In the genomic region with DNA sequence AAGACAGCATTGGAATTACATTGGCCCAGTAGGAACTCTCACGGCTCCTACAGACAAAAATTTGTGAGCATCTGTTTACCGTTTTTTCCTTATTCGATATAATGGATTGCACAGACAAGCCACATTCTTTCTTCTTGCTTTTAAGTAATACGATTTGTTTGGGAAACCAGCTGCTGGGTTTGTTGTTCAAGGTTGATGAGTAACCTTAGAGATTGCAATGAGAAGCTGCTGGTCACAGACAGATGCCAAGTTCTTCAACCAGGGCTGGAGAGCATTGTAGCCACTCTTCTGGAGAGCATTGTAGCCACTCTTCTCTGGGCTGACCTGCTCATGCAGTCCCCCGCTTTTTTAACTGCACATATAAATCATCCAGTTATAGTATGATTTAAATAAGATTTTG, we compare ENCODE assay signal across 9 cellular contexts. TPM values are rescaled to one million over a fixed set of nuclear protein-coding genes. Genes with fewer than 3 reads are reported as not detected.
A peak's percentile ranks its signal among the peaks of the same experiment; 100 is the strongest.
DNase-seq lines count a peak whose midpoint lies in the region; ATAC-seq and TF ChIP-seq lines count a peak whose summit lies in the region.
"Had no signal": no experiment of that assay in that cellular context is flagged by ENCODE, and none has a peak within 500 bp of the region (broad histone marks: within the 10 kb centered on the region; RNA-seq: fewer than 3 reads in every experiment).

No MANE protein-coding gene starts in this region.

- H2BK5ac ChIP-seq in H9 (ENCODE audit: insufficient read length, low read length) (no peak overlapping the region), mesendoderm (ENCODE audit: low read length) (no peak overlapping the region)

- no peak overlapping the region for H2BK20ac ChIP-seq in H9 (ENCODE audit: low read depth, low read length, poor library complexity, severe bottlenecking)

- WGBS in H9 (ENCODE audit: extremely low coverage, insufficient read length, low lambda C conversion rate): no CpG with 5 or more reads among the region's 5 CpGs
- WGBS in mesendoderm (ENCODE audit: extremely low coverage, insufficient coverage, low lambda C conversion rate): no CpG with 5 or more reads among the region's 5 CpGs

- H3K4me2 ChIP-seq in H9 (ENCODE audit: insufficient read depth, insufficient read length, low read length) (no peak overlapping the region), mesendoderm (ENCODE audit: low read length) (no peak overlapping the region)

- H2AK5ac ChIP-seq in H9 (ENCODE audit: insufficient read length, low read length) (no peak overlapping the region), mesendoderm (ENCODE audit: low read length) (no peak overlapping the region)

- no peak overlapping the region for H3K18ac ChIP-seq in H9 (ENCODE audit: insufficient read length, low read depth, low read length)
- no peak overlapping the region for H3K18ac ChIP-seq in mesendoderm (ENCODE audit: low read length)

- peaks cover 40% of the 10 kb centered on the region for H3K27me3 Mint-ChIP-seq in H9 (ENCODE audit: low read depth)

- H3K23ac ChIP-seq in H9 (ENCODE audit: insufficient read length, low read depth, low read length) (no peak overlapping the region), mesendoderm (ENCODE audit: low read length) (no peak overlapping the region)

- no peak overlapping the region for H3K56ac ChIP-seq in H9 (ENCODE audit: insufficient read length, low read depth, low read length)
- no peak overlapping the region for H3K56ac ChIP-seq in mesendoderm (ENCODE audit: low read length)

- no peak overlapping the region for H3K27ac ChIP-seq in H9 (ENCODE audit: insufficient read length, low read depth, low read length)
- H3K27ac ChIP-seq in mesendoderm (ENCODE audit: low read depth, low read length): no peak overlapping the region
- H3K27ac ChIP-seq in upper lobe of right lung: no peak overlapping the region

- H4K91ac ChIP-seq in H9 (ENCODE audit: insufficient read length, low read depth, low read length): no peak overlapping the region

- TF ChIP-seq CTCF in H9 (conservative IDR thresholded peaks at IDR 0.05): no peak
- TF ChIP-seq CTCF in cardiac fibroblast (IDR thresholded peaks at IDR 0.05; ENCODE audit: low read depth, low read length): no peak
- TF ChIP-seq CTCF in upper lobe of right lung (IDR thresholded peaks at IDR 0.05): no peak

- peaks cover 13 to 14% of the 10 kb centered on the region in 2 experiments; a peak in 3 of 4 replicates for H3K4me1 Mint-ChIP-seq in H9

- H4K5ac ChIP-seq in H9 (ENCODE audit: insufficient read length, low read depth, low read length): no peak overlapping the region
- H4K5ac ChIP-seq in mesendoderm (ENCODE audit: low read length): no peak overlapping the region

- no peaks in the 10 kb centered on the region for H3K9me3 Mint-ChIP-seq in H9

- H3K79me2 ChIP-seq in H9 (ENCODE audit: insufficient read depth, low read length) (peaks cover 3% of the 10 kb centered on the region; the same call in 1 of the 2 replicates), mesendoderm (ENCODE audit: control insufficient read depth, insufficient read depth, low read length) (peaks cover 12% of the 10 kb centered on the region)

- H3K14ac ChIP-seq in H9 (ENCODE audit: insufficient read depth, low read length): no peak overlapping the region

- H3K4me3 ChIP-seq in cardiac fibroblast (replicated peaks in 1 of 2; ENCODE audit: low read depth in 2 of 2, low read length in 2 of 2) (no peak overlapping the region), mesendoderm (ENCODE audit: low read length) (no peak overlapping the region), upper lobe of right lung (no peak overlapping the region)

- H3K79me1 ChIP-seq in H9 (ENCODE audit: insufficient read depth, low read depth, low read length, poor library complexity, severe bottlenecking) (no peaks in the 10 kb centered on the region), mesendoderm (ENCODE audit: low read length) (peaks cover 4% of the 10 kb centered on the region)

- DNase-seq in AG08396 (ENCODE audit: low spot score) (peak; percentile 74), H9 (no peak), cardiac fibroblast (ENCODE audit: low read depth in 2 of 2) (peak; percentile 72 to 89), mesendoderm (peak; percentile 11), upper lobe of right lung (no peak), DMS153 treated with DMSO at 0.1 percent for 48 hours (lab: John Stamatoyannopoulos, UW; ENCODE audit: unreplicated experiment) (no peak), T1000 (lab: John Stamatoyannopoulos, UW) (no peak)
- DNase-seq: PC-9 had no signal

- H3K4ac ChIP-seq in H9 (ENCODE audit: low read depth, low read length): no peak overlapping the region
- no peak overlapping the region for H3K4ac ChIP-seq in mesendoderm (ENCODE audit: low read depth, low read length)

- H3K27ac Mint-ChIP-seq in H9: no peak overlapping the region

- no peak overlapping the region for H3T11ph ChIP-seq in H9 (ENCODE audit: low read length)

- H3K4me1 ChIP-seq in H9 (ENCODE audit: insufficient read depth, low read length): no peaks in the 10 kb centered on the region
- H3K4me1 ChIP-seq in mesendoderm (ENCODE audit: control insufficient read depth, low read depth, low read length): peaks cover 4% of the 10 kb centered on the region
- peaks cover 12% of the 10 kb centered on the region for H3K4me1 ChIP-seq in upper lobe of right lung

- H3K4me3 Mint-ChIP-seq in H9: peak overlapping the region; percentile 78 to 86; a peak in 2 of 5 replicates

- H3K27me3 ChIP-seq in H9 (ENCODE audit: insufficient read depth, low read length) (no peaks in the 10 kb centered on the region), mesendoderm (ENCODE audit: insufficient read depth, low read length, poor library complexity) (no peaks in the 10 kb centered on the region), upper lobe of right lung (no peaks in the 10 kb centered on the region)

- H3K9ac ChIP-seq in H9 (ENCODE audit: extremely low read depth, insufficient read length, low read length): peak overlapping the region; percentile 11
- H3K9ac ChIP-seq in mesendoderm (ENCODE audit: low read length): no peak overlapping the region

- H2AFZ ChIP-seq in H9 (ENCODE audit: low read length): no peak overlapping the region

- H3K9me3 ChIP-seq in H9 (ENCODE audit: control insufficient read depth, low read depth, low read length) (no peaks in the 10 kb centered on the region), upper lobe of right lung (no peaks in the 10 kb centered on the region)

- H4K8ac ChIP-seq in H9 (replicated peaks; ENCODE audit: insufficient read length, low read depth, low read length) (no peak overlapping the region), mesendoderm (ENCODE audit: low read depth, low read length) (no peak overlapping the region)

- H2BK120ac ChIP-seq in H9 (ENCODE audit: low read depth, low read length, poor library complexity, severe bottlenecking) (no peak overlapping the region), mesendoderm (ENCODE audit: low read depth, low read length) (no peak overlapping the region)

- ATAC-seq in upper lobe of right lung (no peak), GM21526 (IDR thresholded peaks at IDR 0.05; ENCODE audit: low FRiP score, unreplicated experiment) (no peak)

- intact Hi-C loops in upper lobe of right lung (cut with DNase I): no loop called here

- peaks cover 1% of the 10 kb centered on the region for H3K36me3 ChIP-seq in mesendoderm (ENCODE audit: control insufficient read depth, insufficient read depth, low read length)
- no peaks in the 10 kb centered on the region for H3K36me3 ChIP-seq in upper lobe of right lung

- H3K23me2 ChIP-seq in H9 (ENCODE audit: insufficient read length, low read depth, low read length, poor library complexity, severe bottlenecking): peaks cover 10% of the 10 kb centered on the region

- H2BK15ac ChIP-seq in H9 (ENCODE audit: low read depth, low read length) (no peak overlapping the region), mesendoderm (replicated peaks; ENCODE audit: low read depth) (no peak overlapping the region)

- H2BK12ac ChIP-seq in H9 (ENCODE audit: insufficient read length, low read depth, low read length): no peak overlapping the region

- no peaks in the 10 kb centered on the region for H4K20me1 ChIP-seq in H9 (ENCODE audit: control insufficient read depth, insufficient read depth, insufficient read length)

- H3K36me3 Mint-ChIP-seq in H9 (ENCODE audit: insufficient read depth in 1 of 3, low read depth in 3 of 3): peaks cover 5 to 8% (median 6%) of the 10 kb centered on the region in 3 experiments; a peak in 4 of 7 replicates

RNA-seq across cellular contexts. Expression of a gene that starts 1.4 kb away (rescaled TPM):
- total RNA-seq in H9 (2021): 55.2 and 55.5 TPM in 2 replicates
- 28.2 TPM for polyA plus RNA-seq in mesendoderm (2013, experiment 1 of 2)
- polyA plus RNA-seq in mesendoderm (2013, experiment 2 of 2): 25.0 TPM
- total RNA-seq in upper lobe of right lung: 69.1 TPM

RNA-seq across cellular contexts. Expression of a gene that starts 26.8 kb away (rescaled TPM):
- total RNA-seq in H9 (2021) (14.8 and 15.5 TPM in 2 replicates), upper lobe of right lung (7.1 TPM)
- 8.5 TPM for polyA plus RNA-seq in mesendoderm (2013, experiment 1 of 2)
- polyA plus RNA-seq in mesendoderm (2013, experiment 2 of 2): 8.8 TPM

Comparison
In these comparisons a context has a peak if more than half of its experiments do, and no peak if none do; other contexts are left out.
1. DNase-seq: peak in AG08396 (single experiment), cardiac fibroblast (2 of 2) and mesendoderm (single experiment); none in H9 (single experiment), upper lobe of right lung (single experiment), DMS153 treated with DMSO at 0.1 percent for 48 hours (single experiment) and T1000 (single experiment).